Comparison of ENCODE assay signal across 1 cellular context in genomic region chr10:86258488-86258887, GRCh38.
TF ChIP-seq lines count a peak whose summit lies in the region.

No MANE protein-coding gene starts in this region.

TF ChIP-seq in GM23338, 12 proteins besides CTCF, POLR2A, EP300 and RAD21 (continued from another document):
- TF ChIP-seq ETS1 (IDR thresholded peaks at IDR 0.05) (no peak), JUNB (IDR thresholded peaks at IDR 0.05; ENCODE audit: unreplicated experiment) (no peak), CREB1 (CRISPR knock-in tag; IDR thresholded peaks at IDR 0.05; ENCODE audit: low read depth) (no peak), ZNF331 (CRISPR knock-in tag; IDR thresholded peaks at IDR 0.05; ENCODE audit: low read depth) (no peak), STAT1 (IDR thresholded peaks at IDR 0.05; ENCODE audit: unreplicated experiment) (no peak), EZH2 (IDR thresholded peaks at IDR 0.05; ENCODE audit: low read depth, unreplicated experiment) (no peak)
